Comparison of ENCODE assay signal across 16 cellular contexts in genomic region chr6:110528930-110529325, GRCh38. TPM values are rescaled to one million over a fixed set of nuclear protein-coding genes. Genes with fewer than 3 reads are reported as not detected.
DNase-seq lines count a peak whose midpoint lies in the region; ATAC-seq, FAIRE-seq and TF ChIP-seq lines count a peak whose summit lies in the region.
"Had no signal": no experiment of that assay in that cellular context is flagged by ENCODE, and none has a peak within 500 bp of the region (broad histone marks: within the 10 kb centered on the region; RNA-seq: fewer than 3 reads in every experiment).

No MANE protein-coding gene starts in this region.

- H3K4me3 Mint-ChIP-seq in astrocyte (ENCODE audit: unreplicated experiment) (no peak overlapping the region), progenitor cell of endocrine pancreas (ENCODE audit: low read depth) (no peak overlapping the region)
- no peak overlapping the region for H3K4me3 Mint-ChIP-seq in stimulated activated memory B cell treated with anti-CD40 and anti-IgM and Interleukin-4, amounts not matched to agents 10 μg/mL and 1 μg/mL and 100 μg/mL, for 72 hours
- H3K4me3 Mint-ChIP-seq: activated CD4-positive, alpha-beta memory T cell treated with anti-CD3 and anti-CD28 coated beads, Interleukin-2, amount 10 ng/mL, durations not matched to agents 7 days and 5 days; activated T-cell treated with anti-CD3 and anti-CD28 coated beads, Interleukin-2, amount 50 U/mL, for 72 hours; CD4-positive, alpha-beta T cell; immature natural killer cell; memory B cell had no signal

- H3K4me2 ChIP-seq in astrocyte (ENCODE audit: low read length): peak overlapping the region; percentile 59

- no peak for TF ChIP-seq EP300 in tibial nerve (IDR thresholded peaks at IDR 0.05)

- no peak for ATAC-seq in HG03521 (IDR thresholded peaks at IDR 0.05; ENCODE audit: unreplicated experiment)
- no peak for ATAC-seq in stimulated activated memory B cell treated with anti-CD40 and anti-IgM and Interleukin-4, amounts not matched to agents 10 μg/mL and 1 μg/mL and 100 μg/mL, for 72 hours

- H4K20me1 ChIP-seq in astrocyte (ENCODE audit: insufficient read depth, low read length): no peaks in the 10 kb centered on the region

- 93 to 96% methylated on average over 3 to 6 of the region's 6 CpGs for WGBS in mesodermal cell (ENCODE audit: insufficient coverage in 2 of 2), 2 experiments
- WGBS in tibial nerve, 2 donors: 72 to 77% methylated on average over 6 of the region's 6 CpGs

- H3K79me2 ChIP-seq in astrocyte (ENCODE audit: insufficient read depth, low read length): no peaks in the 10 kb centered on the region

- H3K9ac ChIP-seq in astrocyte (ENCODE audit: low read length): peak overlapping the region; percentile 49

- no peaks in the 10 kb centered on the region for H3K36me3 Mint-ChIP-seq in astrocyte (ENCODE audit: low read depth, unreplicated experiment)
- no peaks in the 10 kb centered on the region for H3K36me3 Mint-ChIP-seq in progenitor cell of endocrine pancreas (ENCODE audit: insufficient read depth)
- no peaks in the 10 kb centered on the region for H3K36me3 Mint-ChIP-seq in stimulated activated memory B cell treated with anti-CD40 and anti-IgM and Interleukin-4, amounts not matched to agents 10 μg/mL and 1 μg/mL and 100 μg/mL, for 72 hours
- H3K36me3 Mint-ChIP-seq: immature natural killer cell, memory B cell had no signal

- no peak for FAIRE-seq in astrocyte (lab: Jason Lieb, UNC)

- H3K27ac ChIP-seq in HL-60 (replicated peaks) (peak overlapping the region; percentile 38), astrocyte (ENCODE audit: low read depth, low read length) (peak overlapping the region; percentile 79), mesodermal cell (ENCODE audit: low read depth, low read length, severe bottlenecking) (peak overlapping the region; percentile 37), tibial nerve (peak overlapping the region in 3 of 4 donors; percentile 23 to 85 (median 72))

- H3K27me3 Mint-ChIP-seq in astrocyte (ENCODE audit: low read depth, unreplicated experiment) (no peaks in the 10 kb centered on the region), progenitor cell of endocrine pancreas (peaks cover 3% of the 10 kb centered on the region)
- no peaks in the 10 kb centered on the region for H3K27me3 Mint-ChIP-seq in stimulated activated memory B cell treated with anti-CD40 and anti-IgM and Interleukin-4, amounts not matched to agents 10 μg/mL and 1 μg/mL and 100 μg/mL, for 72 hours
- H3K27me3 Mint-ChIP-seq: activated CD4-positive, alpha-beta memory T cell treated with anti-CD3 and anti-CD28 coated beads, Interleukin-2, amount 10 ng/mL, durations not matched to agents 7 days and 5 days; CD4-positive, alpha-beta T cell; memory B cell had no signal

- H3K4me1 Mint-ChIP-seq in astrocyte (ENCODE audit: low read depth, unreplicated experiment) (peaks cover 27% of the 10 kb centered on the region), progenitor cell of endocrine pancreas (ENCODE audit: low read depth) (peaks cover 4% of the 10 kb centered on the region)
- peaks cover 23% of the 10 kb centered on the region for H3K4me1 Mint-ChIP-seq in stimulated activated memory B cell treated with anti-CD40 and anti-IgM and Interleukin-4, amounts not matched to agents 10 μg/mL and 1 μg/mL and 100 μg/mL, for 72 hours
- H3K4me1 Mint-ChIP-seq: immature natural killer cell had no signal

- H3K9me3 ChIP-seq in astrocyte (ENCODE audit: insufficient read depth, low read depth, low read length) (no peaks in the 10 kb centered on the region), mesodermal cell (ENCODE audit: control insufficient read depth, low read length) (peaks cover 12% of the 10 kb centered on the region), tibial nerve (no peaks in the 10 kb centered on the region)

- H3K27me3 ChIP-seq in HL-60 (ENCODE audit: insufficient read depth, poor library complexity, severe bottlenecking) (no peaks in the 10 kb centered on the region), astrocyte (ENCODE audit: insufficient read depth, low read length) (no peaks in the 10 kb centered on the region), tibial nerve (no peaks in the 10 kb centered on the region)

- H3K27ac Mint-ChIP-seq in astrocyte (ENCODE audit: unreplicated experiment) (peak overlapping the region; percentile 85), progenitor cell of endocrine pancreas (no peak overlapping the region)
- no peak overlapping the region for H3K27ac Mint-ChIP-seq in stimulated activated memory B cell treated with anti-CD40 and anti-IgM and Interleukin-4, amounts not matched to agents 10 μg/mL and 1 μg/mL and 100 μg/mL, for 72 hours
- H3K27ac Mint-ChIP-seq: activated CD4-positive, alpha-beta memory T cell treated with anti-CD3 and anti-CD28 coated beads, Interleukin-2, amount 10 ng/mL, durations not matched to agents 7 days and 5 days; activated T-cell treated with anti-CD3 and anti-CD28 coated beads, Interleukin-2, amount 50 U/mL, for 72 hours; CD4-positive, alpha-beta T cell; immature natural killer cell had no signal

- no peak for TF ChIP-seq POLR2A in tibial nerve (IDR thresholded peaks at IDR 0.05)

- no peak for DNase-seq in HL-60 (ENCODE audit: low read depth in 1 of 2, low spot score in 1 of 2)
- DNase-seq in astrocyte (ENCODE audit: low read depth): no peak
- no peak for DNase-seq in tibial nerve (ENCODE audit: low spot score in 2 of 2)
- no peak for DNase-seq in progenitor cell of endocrine pancreas (ENCODE audit: low spot score, unreplicated experiment)
- DNase-seq: activated CD4-positive, alpha-beta memory T cell treated with anti-CD3 and anti-CD28 coated beads, Interleukin-2, amount 10 ng/mL, durations not matched to agents 7 days and 5 days; activated T-cell treated with anti-CD3 and anti-CD28 coated beads, Interleukin-2, amount 50 U/mL, for 72 hours; CD4-positive, alpha-beta T cell; DND-41; immature natural killer cell; NCI-H1694; NCI-H510A treated with DMSO at 0.1 percent for 48 hours had no signal

- H3K36me3 ChIP-seq in astrocyte (ENCODE audit: insufficient read depth, low read length) (no peaks in the 10 kb centered on the region), mesodermal cell (ENCODE audit: control insufficient read depth, insufficient read depth, low read length) (no peaks in the 10 kb centered on the region), tibial nerve (no peaks in the 10 kb centered on the region)

- TF ChIP-seq CTCF in HL-60 (IDR thresholded peaks at IDR 0.05; ENCODE audit: insufficient read depth, low read length) (no peak), astrocyte (IDR thresholded peaks at IDR 0.05; ENCODE audit: insufficient read depth, low read depth, low read length) (no peak), tibial nerve (IDR thresholded peaks at IDR 0.05) (no peak), progenitor cell of endocrine pancreas (IDR thresholded peaks at IDR 0.05; ENCODE audit: unreplicated experiment) (no peak)

- H3K4me3 ChIP-seq in HL-60 (replicated peaks; ENCODE audit: insufficient read depth, low read length): no peak overlapping the region
- H3K4me3 ChIP-seq in astrocyte (ENCODE audit: insufficient read depth, low read depth, low read length): no peak overlapping the region
- no peak overlapping the region for H3K4me3 ChIP-seq in mesodermal cell (ENCODE audit: extremely low read depth, insufficient read depth, low read length, poor library complexity, severe bottlenecking)
- H3K4me3 ChIP-seq in tibial nerve: no peak overlapping the region

- H3K9me3 Mint-ChIP-seq in astrocyte (ENCODE audit: unreplicated experiment) (no peaks in the 10 kb centered on the region), progenitor cell of endocrine pancreas (ENCODE audit: low read depth) (no peaks in the 10 kb centered on the region)
- H3K9me3 Mint-ChIP-seq in stimulated activated memory B cell treated with anti-CD40 and anti-IgM and Interleukin-4, amounts not matched to agents 10 μg/mL and 1 μg/mL and 100 μg/mL, for 72 hours: no peaks in the 10 kb centered on the region
- H3K9me3 Mint-ChIP-seq: activated CD4-positive, alpha-beta memory T cell treated with anti-CD3 and anti-CD28 coated beads, Interleukin-2, amount 10 ng/mL, durations not matched to agents 7 days and 5 days; activated T-cell treated with anti-CD3 and anti-CD28 coated beads, Interleukin-2, amount 50 U/mL, for 72 hours; CD4-positive, alpha-beta T cell; immature natural killer cell; memory B cell had no signal

- peaks cover 32% of the 10 kb centered on the region for H3K4me1 ChIP-seq in astrocyte (ENCODE audit: insufficient read depth, low read length)
- peaks cover 22% of the 10 kb centered on the region for H3K4me1 ChIP-seq in mesodermal cell (ENCODE audit: control insufficient read depth, insufficient read depth, low read length, poor library complexity, severe bottlenecking)
- peaks cover 0 to 42% (median 2%) of the 10 kb centered on the region in 4 donors for H3K4me1 ChIP-seq in tibial nerve

- H2AFZ ChIP-seq in astrocyte (ENCODE audit: low read depth, low read length): peak overlapping the region; percentile 26

RNA-seq across cellular contexts. Expression of gene SLC22A16, which starts 52.5 kb away (rescaled TPM):
- not detected in 2 replicates for total RNA-seq in astrocyte
- not detected for polyA plus RNA-seq in mesodermal cell (2013, experiment 1 of 2)
- not detected for polyA plus RNA-seq in mesodermal cell (2013, experiment 2 of 2)
- total RNA-seq in tibial nerve: not detected
- total RNA-seq in progenitor cell of endocrine pancreas: not detected in 2 replicates
- total RNA-seq: activated CD4-positive, alpha-beta memory T cell treated with anti-CD3 and anti-CD28 coated beads, Interleukin-2, amount 10 ng/mL, durations not matched to agents 7 days and 5 days; activated T-cell treated with anti-CD3 and anti-CD28 coated beads, Interleukin-2, amount 50 U/mL, for 72 hours; CD4-positive, alpha-beta T cell; OCI-LY7 had no signal
- polyA plus RNA-seq: immature natural killer cell had no signal
